8 cellular contexts compared by ENCODE assay signal in the genomic region with DNA sequence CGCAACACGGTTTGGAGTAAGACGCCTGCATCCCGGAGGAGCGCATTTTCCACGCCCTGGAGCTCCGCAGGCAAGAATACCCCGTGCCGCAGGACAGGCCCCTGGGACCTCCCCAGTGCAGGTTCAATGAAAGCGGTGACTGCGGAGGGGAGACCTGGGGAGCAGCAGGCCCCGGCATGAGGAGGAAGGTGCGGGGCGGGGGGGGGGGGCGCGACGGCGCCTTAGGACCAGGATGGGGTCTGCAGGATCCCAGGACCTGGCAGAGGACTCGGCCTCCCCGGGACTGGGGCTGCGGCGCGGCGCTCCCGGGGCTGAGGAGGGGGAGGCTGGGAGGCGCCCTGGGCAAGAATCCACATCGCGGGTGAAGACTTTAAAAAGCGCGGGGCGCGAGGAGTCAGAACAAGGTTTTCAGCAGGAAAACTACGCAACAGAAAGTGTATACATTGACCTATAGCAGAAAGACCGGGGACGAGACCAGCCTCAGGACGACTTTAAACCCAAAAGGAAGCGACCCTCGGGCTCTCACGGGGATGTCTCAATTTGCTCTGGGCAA. TPM values are rescaled to one million over a fixed set of nuclear protein-coding genes. Genes with fewer than 3 reads are reported as not detected.
DNase-seq lines count a peak whose midpoint lies in the region; ATAC-seq and TF ChIP-seq lines count a peak whose summit lies in the region.

No MANE protein-coding gene starts in this region.

- H3K9me3 Mint-ChIP-seq in CD4-positive, CD25-positive, alpha-beta regulatory T cell: peaks cover 0 to 7% (median 0%) of the 10 kb centered on the region in 7 donors

- no peaks in the 10 kb centered on the region for H3K36me3 ChIP-seq in CD4-positive, CD25-positive, alpha-beta regulatory T cell (ENCODE audit: control insufficient read depth, insufficient read depth, low read length)
- H3K36me3 ChIP-seq in WERI-Rb-1 (peaks cover 3% of the 10 kb centered on the region; the same call in 1 of the 2 replicates), neutrophil (no peaks in the 10 kb centered on the region)

- H3K36me3 Mint-ChIP-seq in CD4-positive, CD25-positive, alpha-beta regulatory T cell: peaks cover 9% of the 10 kb centered on the region

- H3K4me3 Mint-ChIP-seq in CD4-positive, CD25-positive, alpha-beta regulatory T cell: peak overlapping the region; percentile 93 to 98 (median 94)

- peak overlapping the region; percentile 87 for H3K27ac ChIP-seq in CD4-positive, CD25-positive, alpha-beta regulatory T cell (ENCODE audit: insufficient read depth, low read length, poor library complexity, severe bottlenecking)
- H3K27ac ChIP-seq in WERI-Rb-1 (peak overlapping the region; percentile 93), neutrophil (peak overlapping the region; percentile 92)

- peak overlapping the region; percentile 93 for H3K4me3 ChIP-seq in CD4-positive, CD25-positive, alpha-beta regulatory T cell (ENCODE audit: low read depth, low read length)
- H3K4me3 ChIP-seq in WERI-Rb-1 (ENCODE audit: low read depth, low read length) (peak overlapping the region; percentile 98), foreskin fibroblast (ENCODE audit: low read depth in 1 of 2, low read length in 2 of 2) (peak overlapping the region; percentile 81 to 95), neutrophil (ENCODE audit: low read depth in 1 of 2, low read length in 1 of 2) (peak overlapping the region; percentile 77 to 89)

- H3K4me1 Mint-ChIP-seq in CD4-positive, CD25-positive, alpha-beta regulatory T cell: peaks cover 18 to 32% (median 25%) of the 10 kb centered on the region in 4 donors

- H3K27me3 ChIP-seq in CD4-positive, CD25-positive, alpha-beta regulatory T cell (ENCODE audit: control insufficient read depth, insufficient read depth, low read length): no peaks in the 10 kb centered on the region
- H3K27me3 ChIP-seq in WERI-Rb-1 (ENCODE audit: insufficient read depth, low read depth, severe bottlenecking): no peaks in the 10 kb centered on the region
- H3K27me3 ChIP-seq in neutrophil: no peaks in the 10 kb centered on the region

- ATAC-seq in CD4-positive, CD25-positive, alpha-beta regulatory T cell (ENCODE audit: low read depth in 2 of 2): peak; percentile 16 to 20
- ATAC-seq in GM19023 (IDR thresholded peaks at IDR 0.05; ENCODE audit: unreplicated experiment) (peak; percentile 39), HG03139 (IDR thresholded peaks at IDR 0.05; ENCODE audit: unreplicated experiment) (peak; percentile 18)

- H3K4me1 ChIP-seq in CD4-positive, CD25-positive, alpha-beta regulatory T cell (ENCODE audit: control insufficient read depth, insufficient read depth, low read length, poor library complexity, severe bottlenecking): peaks cover 19% of the 10 kb centered on the region
- peaks cover 9 to 10% of the 10 kb centered on the region in 2 experiments for H3K4me1 ChIP-seq in neutrophil (ENCODE audit: control insufficient read depth in 1 of 2, insufficient read depth in 1 of 2, low read depth in 1 of 2, low read length in 1 of 2)

- DNase-seq in CD4-positive, CD25-positive, alpha-beta regulatory T cell: no peak
- no peak for DNase-seq in WERI-Rb-1
- DNase-seq in foreskin fibroblast: peak in 1 of 2 donors; percentile 39
- no peak for DNase-seq in COLO829 (ENCODE audit: low spot score)
- no peak for DNase-seq in activated effector memory CD4-positive, alpha-beta T cell treated with Interleukin-2 at 50 U/mL for 16 hours

- H3K27me3 Mint-ChIP-seq in CD4-positive, CD25-positive, alpha-beta regulatory T cell: no peaks in the 10 kb centered on the region

- peaks cover 0 to 9% of the 10 kb centered on the region in 2 experiments for H3K9me3 ChIP-seq in CD4-positive, CD25-positive, alpha-beta regulatory T cell (ENCODE audit: control insufficient read depth in 2 of 2, low read length in 2 of 2)
- peaks cover 1% of the 10 kb centered on the region for H3K9me3 ChIP-seq in WERI-Rb-1 (ENCODE audit: severe bottlenecking)
- H3K9me3 ChIP-seq in neutrophil: no peaks in the 10 kb centered on the region

- TF ChIP-seq CTCF in WERI-Rb-1 (IDR thresholded peaks at IDR 0.05; ENCODE audit: low read depth, low read length) (no peak), foreskin fibroblast (IDR thresholded peaks at IDR 0.05; ENCODE audit: low read depth, low read length) (no peak), neutrophil (IDR thresholded peaks at IDR 0.05) (no peak)

- peak overlapping the region; percentile 92 to 96 (median 94) for H3K27ac Mint-ChIP-seq in CD4-positive, CD25-positive, alpha-beta regulatory T cell

RNA-seq across cellular contexts. Expression of a gene that starts 0.4 kb away (rescaled TPM):
- 26.9 TPM for total RNA-seq in CD4-positive, CD25-positive, alpha-beta regulatory T cell
- polyA plus RNA-seq in CD4-positive, CD25-positive, alpha-beta regulatory T cell: 10 to 100 TPM; 19.0 to 34.1 (median 24.2) TPM

RNA-seq across cellular contexts. Expression of a gene that starts 52.2 kb away (rescaled TPM):
- total RNA-seq in CD4-positive, CD25-positive, alpha-beta regulatory T cell: 22.3 TPM
- 10 to 100 TPM in 2 of 4 donors, 1 to 10 TPM in 2; 4.3 to 20.8 (median 14.3) TPM for polyA plus RNA-seq in CD4-positive, CD25-positive, alpha-beta regulatory T cell
